ENCODE assay signal across 7 cellular contexts in genomic region chr17:63881935-63882601, GRCh38. TPM values are rescaled to one million over a fixed set of nuclear protein-coding genes. Genes with fewer than 3 reads are reported as not detected.
DNase-seq lines count a peak whose midpoint lies in the region; ATAC-seq and TF ChIP-seq lines count a peak whose summit lies in the region.

TSS of gene GH2 (minus strand) at chr17:63881944. CDS start at chr17:63881801, 143 bp downstream.

- H3K4me2 ChIP-seq in MM.1S (ENCODE audit: low read depth, low read length): 0 out of 2 replicates have a peak within 1 kb of the TSS, but pooled peaks have one; percentile 5

- no peaks in the 10 kb centered on the region for H3K9me3 Mint-ChIP-seq in memory B cell
- no peaks in the 10 kb centered on the region for H3K9me3 Mint-ChIP-seq in stimulated activated memory B cell treated with anti-CD40 and anti-IgM and Interleukin-4, amounts not matched to agents 10 μg/mL and 1 μg/mL and 100 μg/mL, for 72 hours

- H3K27ac ChIP-seq in MM.1S (ENCODE audit: low read length) (no peak within 1 kb of the TSS), colonic mucosa (no peak within 1 kb of the TSS)

- TF ChIP-seq CTCF in GM12864 (IDR thresholded peaks at IDR 0.05; ENCODE audit: low read depth, low read length, missing control alignments) (peak; percentile 84), MM.1S (IDR thresholded peaks at IDR 0.05; ENCODE audit: low read length) (peak; percentile 54), colonic mucosa (IDR thresholded peaks at IDR 0.05) (peak; percentile 38)

- DNase-seq in GM12864 (ENCODE audit: low read depth): no peak
- peak; percentile 53 for DNase-seq in MM.1S
- DNase-seq in activated CD4-positive, alpha-beta T cell treated with anti-CD3 and anti-CD28 coated beads for 24 hours (ENCODE audit: low read depth in 2 of 2): peak; percentile 46 to 50
- DNase-seq in colonic mucosa: peak; percentile 38
- DNase-seq in memory B cell (ENCODE audit: low spot score in 2 of 2): peak; percentile 54 to 73

- H3K36me3 Mint-ChIP-seq in memory B cell: no peaks in the 10 kb centered on the region
- H3K36me3 Mint-ChIP-seq in stimulated activated memory B cell treated with anti-CD40 and anti-IgM and Interleukin-4, amounts not matched to agents 10 μg/mL and 1 μg/mL and 100 μg/mL, for 72 hours: no peaks in the 10 kb centered on the region

- H3K9ac ChIP-seq in MM.1S (ENCODE audit: low read length) (no peak within 1 kb of the TSS), colonic mucosa (ENCODE audit: low read depth in 2 of 2, low read length in 2 of 2) (no peak within 1 kb of the TSS)

- H3K4me1 ChIP-seq in MM.1S (ENCODE audit: low read length) (no peaks in the 10 kb centered on the region), colonic mucosa (no peaks in the 10 kb centered on the region)

- H3K36me3 ChIP-seq in MM.1S (replicated peaks; ENCODE audit: insufficient read depth, low read length) (no peaks in the 10 kb centered on the region), colonic mucosa (no peaks in the 10 kb centered on the region)

- H2AFZ ChIP-seq in MM.1S (ENCODE audit: low read length): no peak within 1 kb of the TSS

- H3K9me3 ChIP-seq in MM.1S (replicated peaks; ENCODE audit: insufficient read depth, low read length) (no peaks in the 10 kb centered on the region), colonic mucosa (no peaks in the 10 kb centered on the region)

- H3K27me3 Mint-ChIP-seq in memory B cell: no peaks in the 10 kb centered on the region
- H3K27me3 Mint-ChIP-seq in stimulated activated memory B cell treated with anti-CD40 and anti-IgM and Interleukin-4, amounts not matched to agents 10 μg/mL and 1 μg/mL and 100 μg/mL, for 72 hours: no peaks in the 10 kb centered on the region

- H3K4me3 Mint-ChIP-seq in memory B cell: no peak within 1 kb of the TSS
- no peak within 1 kb of the TSS for H3K4me3 Mint-ChIP-seq in stimulated activated memory B cell treated with anti-CD40 and anti-IgM and Interleukin-4, amounts not matched to agents 10 μg/mL and 1 μg/mL and 100 μg/mL, for 72 hours

- ATAC-seq in memory B cell (ENCODE audit: low read depth) (peak; percentile 78), HG03521 (IDR thresholded peaks at IDR 0.05; ENCODE audit: unreplicated experiment) (no peak)
- peak; percentile 73 for ATAC-seq in stimulated activated memory B cell treated with anti-CD40 and anti-IgM and Interleukin-4, amounts not matched to agents 10 μg/mL and 1 μg/mL and 100 μg/mL, for 72 hours

- intact Hi-C loops in colonic mucosa (cut with DNase I): no loop called here

- H3K27me3 ChIP-seq in MM.1S (replicated peaks; ENCODE audit: insufficient read depth, low read length): peaks cover 20% of the 10 kb centered on the region
- no peaks in the 10 kb centered on the region for H3K27me3 ChIP-seq in colonic mucosa

- no peaks in the 10 kb centered on the region for H4K20me1 ChIP-seq in MM.1S (ENCODE audit: insufficient read depth, low read length)

- H3K4me3 ChIP-seq in GM12864 (ENCODE audit: low read depth, low read length) (no peak within 1 kb of the TSS), MM.1S (ENCODE audit: low read length) (no peak within 1 kb of the TSS), colonic mucosa (no peak within 1 kb of the TSS)

- H3K79me2 ChIP-seq in MM.1S (ENCODE audit: low read length): no peaks in the 10 kb centered on the region

- H3F3A ChIP-seq in MM.1S (ENCODE audit: insufficient read depth, low read length): no peaks in the 10 kb centered on the region

- no peak within 1 kb of the TSS for H3K27ac Mint-ChIP-seq in memory B cell
- H3K27ac Mint-ChIP-seq in stimulated activated memory B cell treated with anti-CD40 and anti-IgM and Interleukin-4, amounts not matched to agents 10 μg/mL and 1 μg/mL and 100 μg/mL, for 72 hours: no peak within 1 kb of the TSS

- peaks cover 14% of the 10 kb centered on the region for H3K4me1 Mint-ChIP-seq in memory B cell
- peaks cover 31% of the 10 kb centered on the region for H3K4me1 Mint-ChIP-seq in stimulated activated memory B cell treated with anti-CD40 and anti-IgM and Interleukin-4, amounts not matched to agents 10 μg/mL and 1 μg/mL and 100 μg/mL, for 72 hours

- H3K9me2 ChIP-seq in MM.1S (replicated peaks; ENCODE audit: insufficient read depth, low read length): no peaks in the 10 kb centered on the region

RNA-seq across cellular contexts. Expression of gene GH2, which starts in this region (rescaled TPM):
- not detected for total RNA-seq in colonic mucosa

Comparison
In these comparisons a context has a peak if more than half of its experiments do, and no peak if none do; other contexts are left out.
1. Peak in DNase-seq in colonic mucosa; RNA of the gene not detected or under 1 TPM.